In genomic region chr4:141142423-141142822, GRCh38 we compare ENCODE assay signal across 24 cellular contexts. TPM values are rescaled to one million over a fixed set of nuclear protein-coding genes. Genes with fewer than 3 reads are reported as not detected.
DNase-seq lines count a peak whose midpoint lies in the region; ATAC-seq, FAIRE-seq and TF ChIP-seq lines count a peak whose summit lies in the region.
"Had no signal": no experiment of that assay in that cellular context is flagged by ENCODE, and none has a peak within 500 bp of the region (broad histone marks: within the 10 kb centered on the region; RNA-seq: fewer than 3 reads in every experiment).

No MANE protein-coding gene starts in this region.

- CTCF ChIA-PET in mammary epithelial cell (lab: Charles Lee; ENCODE audit: low non-redundant PET): no interaction called here

- no peaks in the 10 kb centered on the region for H3K79me2 ChIP-seq in mammary epithelial cell (ENCODE audit: insufficient read depth, low read length)

- dilution Hi-C loops in mammary epithelial cell (cut with HindIII; ENCODE audit: low sequenced_read_pairs): no loop called here

- no peak overlapping the region for H3K4me2 ChIP-seq in mammary epithelial cell (ENCODE audit: insufficient read depth, low read depth, low read length)

- H3K27ac ChIP-seq in mammary epithelial cell (ENCODE audit: insufficient read depth, low read depth, low read length): no peak overlapping the region
- no peak overlapping the region for H3K27ac ChIP-seq in foreskin keratinocyte
- H3K27ac ChIP-seq: thoracic aorta, VCaP had no signal

- no peaks in the 10 kb centered on the region for H3K9me3 ChIP-seq in mammary epithelial cell (replicated peaks; ENCODE audit: insufficient read depth, low read length)
- H3K9me3 ChIP-seq: thoracic aorta had no signal

- no peak overlapping the region for H2AFZ ChIP-seq in mammary epithelial cell (ENCODE audit: low read depth, low read length)

- H3K36me3 ChIP-seq in mammary epithelial cell (ENCODE audit: insufficient read depth, low read length): no peaks in the 10 kb centered on the region
- H3K36me3 ChIP-seq: thoracic aorta had no signal

- no peak overlapping the region for H3K4me3 ChIP-seq in mammary epithelial cell (replicated peaks in 1 of 3; ENCODE audit: insufficient read depth in 1 of 3, low read depth in 2 of 3, low read length in 3 of 3)
- H3K4me3 ChIP-seq: thoracic aorta had no signal

- intact Hi-C loops in left ventricle myocardium superior (cut with micrococcal nuclease): no loop called here
- intact Hi-C loops in Right ventricle myocardium inferior (cut with DNase I): no loop called here
- intact Hi-C loops in mammary epithelial cell (cut with micrococcal nuclease): no loop called here

- no peaks in the 10 kb centered on the region for H4K20me1 ChIP-seq in mammary epithelial cell (ENCODE audit: insufficient read depth, low read length)

- TF ChIP-seq CTCF in mammary epithelial cell (conservative IDR thresholded peaks at IDR 0.05 in 1 of 2, IDR thresholded peaks at IDR 0.05 in 1 of 2; ENCODE audit: extremely low read depth in 1 of 2, insufficient read depth in 1 of 2, low read depth in 1 of 2, low read length in 2 of 2) (no peak), foreskin keratinocyte (conservative IDR thresholded peaks at IDR 0.05) (no peak)

- peak; percentile 58 for FAIRE-seq in RCC 7860 (lab: Jason Lieb, UNC)
- FAIRE-seq: frontal cortex had no signal

- no peak for DNase-seq in left ventricle myocardium superior
- no peak for DNase-seq in Right ventricle myocardium inferior (ENCODE audit: missing footprints)
- peak; percentile 62 for DNase-seq in RCC 7860 (ENCODE audit: low spot score)
- peak; percentile 82 for DNase-seq in mammary epithelial cell
- no peak for DNase-seq in foreskin keratinocyte
- DNase-seq in activated effector memory CD4-positive, alpha-beta T cell treated with Interleukin-2 at 50 U/mL for 16 hours: no peak
- no peak for DNase-seq in activated CD4-positive, alpha-beta T cell treated with anti-CD3 and anti-CD28 coated beads for 4 hours
- DNase-seq: ACHN; activated CD4-positive, alpha-beta memory T cell treated with anti-CD3 and anti-CD28 coated beads for 36 hours; cortex of kidney; H7; IMR-90; left cardiac atrium; NCI-H1105 treated with DMSO at 0.1 percent for 48 hours; NCI-H526; nucleus accumbens; right cardiac atrium; stimulated activated CD4-positive, alpha-beta T cell treated with anti-CD3 and anti-CD28 coated beads, Interleukin-15, amount 100 ng/mL, for 24 hours; T-cell had no signal

- in situ Hi-C loops in mammary epithelial cell (cut with MboI; ENCODE audit: low sequenced_read_pairs in 2 of 2): no loop called here

- H3K4me1 ChIP-seq in mammary epithelial cell (ENCODE audit: insufficient read depth, low read length): no peaks in the 10 kb centered on the region
- no peaks in the 10 kb centered on the region for H3K4me1 ChIP-seq in foreskin keratinocyte

- H3K27me3 ChIP-seq in mammary epithelial cell (ENCODE audit: insufficient read depth, low read length) (peaks cover 4% of the 10 kb centered on the region), foreskin keratinocyte (peaks cover 3% of the 10 kb centered on the region)

- no TSS peak for BruUV-seq in mammary epithelial cell (replicated peaks; lab: Mats Ljungman, UMichigan)

- 22% methylated on average over 6 of the region's 7 CpGs for whole genome bisulfite sequencing in mammary epithelial cell (ENCODE audit: low coverage, missing lambda C conversion rate)

- H3K9ac ChIP-seq in mammary epithelial cell (ENCODE audit: insufficient read depth, low read length): no peak overlapping the region

- ATAC-seq in left ventricle myocardium superior (peak; percentile 48), Right ventricle myocardium inferior (no peak), foreskin keratinocyte (no peak), GM19397 (IDR thresholded peaks at IDR 0.05; ENCODE audit: unreplicated experiment) (no peak)
- ATAC-seq: left cardiac atrium; stimulated activated memory B cell treated with anti-CD40 and anti-IgM and Interleukin-4, amounts not matched to agents 10 μg/mL and 1 μg/mL and 100 μg/mL, for 72 hours; T-cell had no signal

RNA-seq across cellular contexts. Expression of gene RNF150, which starts 9.2 kb away (rescaled TPM):
- total RNA-seq in left ventricle myocardium superior (57.1 TPM), Right ventricle myocardium inferior (56.1 TPM), mammary epithelial cell (1 to 10 TPM in 1 of 2 donors, not detected in 1; 5.0 TPM), foreskin keratinocyte (0.07 TPM in 1 of 2 replicates, not detected in the other)
- polyA plus RNA-seq in mammary epithelial cell (0.01 TPM), foreskin keratinocyte (not detected in 2 replicates)
- not detected for polyA minus RNA-seq in mammary epithelial cell
- total RNA-seq: activated CD4-positive, alpha-beta memory T cell treated with anti-CD3 and anti-CD28 coated beads for 36 hours had no signal

Comparison
In these comparisons a context has a peak if more than half of its experiments do, and no peak if none do; other contexts are left out.
1. DNase-seq: peak in RCC 7860 (single experiment) and mammary epithelial cell (single experiment); none in left ventricle myocardium superior (single experiment), Right ventricle myocardium inferior (single experiment), foreskin keratinocyte (0 of 2), activated effector memory CD4-positive, alpha-beta T cell treated with Interleukin-2 at 50 U/mL for 16 hours (single experiment) and activated CD4-positive, alpha-beta T cell treated with anti-CD3 and anti-CD28 coated beads for 4 hours (0 of 2).